In genomic region chr17:48483004-48483403, GRCh38 we compare ENCODE assay signal across 17 cellular contexts. TPM values are rescaled to one million over a fixed set of nuclear protein-coding genes. Genes with fewer than 3 reads are reported as not detected.
DNase-seq lines count a peak whose midpoint lies in the region; ATAC-seq and TF ChIP-seq lines count a peak whose summit lies in the region.
"Had no signal": no experiment of that assay in that cellular context is flagged by ENCODE, and none has a peak within 500 bp of the region (broad histone marks: within the 10 kb centered on the region; RNA-seq: fewer than 3 reads in every experiment).

No MANE protein-coding gene starts in this region.

- intact Hi-C loops in Panc1 (cut with micrococcal nuclease; ENCODE audit: unreplicated experiment) = no loop called here
- intact Hi-C loops in dendritic cell treated with granulocyte-macrophage colony-stimulating factor and Interleukin-4, amounts not matched to agents 40 ng/mL and 50 ng/mL, for 4 days (cut with micrococcal nuclease) = no loop called here

- ATAC-seq in Panc1 = peak; percentile 62
- no peak for ATAC-seq in stimulated activated effector memory CD8-positive, alpha-beta T cell treated with anti-CD3 and anti-CD28 coated beads, Interleukin-12 subunit alpha, Interleukin-12 subunit beta, amount 100 ng/mL, for 72 hours

- no TSS peak for BruUV-seq in Panc1 (replicated peaks; lab: Mats Ljungman, UMichigan)

- H3K36me3 ChIP-seq in Panc1 (ENCODE audit: control insufficient read depth, insufficient read depth, low read length) (no peaks in the 10 kb centered on the region), right atrium auricular region (no peaks in the 10 kb centered on the region)
- H3K36me3 ChIP-seq: gastrocnemius medialis, thyroid gland had no signal

- H3K36me3 Mint-ChIP-seq in activated naive CD4-positive, alpha-beta T cell treated with anti-CD3 and anti-CD28 coated beads, Interleukin-2, amount 50 U/mL, for 24 hours = no peaks in the 10 kb centered on the region
- H3K36me3 Mint-ChIP-seq in dendritic cell treated with granulocyte-macrophage colony-stimulating factor and Interleukin-4, amounts not matched to agents 40 ng/mL and 50 ng/mL, for 4 days (ENCODE audit: low read depth) = no peaks in the 10 kb centered on the region
- H3K36me3 Mint-ChIP-seq in stimulated activated effector memory CD8-positive, alpha-beta T cell treated with anti-CD3 and anti-CD28 coated beads, Interleukin-12 subunit alpha, Interleukin-12 subunit beta, amount 100 ng/mL, for 72 hours = no peaks in the 10 kb centered on the region
- H3K36me3 Mint-ChIP-seq: brain had no signal

- H3K27me3 Mint-ChIP-seq in activated naive CD4-positive, alpha-beta T cell treated with anti-CD3 and anti-CD28 coated beads, Interleukin-2, amount 50 U/mL, for 24 hours = no peaks in the 10 kb centered on the region
- peaks cover 55% of the 10 kb centered on the region for H3K27me3 Mint-ChIP-seq in dendritic cell treated with granulocyte-macrophage colony-stimulating factor and Interleukin-4, amounts not matched to agents 40 ng/mL and 50 ng/mL, for 4 days

- H3K4me3 Mint-ChIP-seq in activated naive CD4-positive, alpha-beta T cell treated with anti-CD3 and anti-CD28 coated beads, Interleukin-2, amount 50 U/mL, for 24 hours = no peak overlapping the region
- no peak overlapping the region for H3K4me3 Mint-ChIP-seq in dendritic cell treated with granulocyte-macrophage colony-stimulating factor and Interleukin-4, amounts not matched to agents 40 ng/mL and 50 ng/mL, for 4 days
- H3K4me3 Mint-ChIP-seq in stimulated activated effector memory CD8-positive, alpha-beta T cell treated with anti-CD3 and anti-CD28 coated beads, Interleukin-12 subunit alpha, Interleukin-12 subunit beta, amount 100 ng/mL, for 72 hours = no peak overlapping the region
- H3K4me3 Mint-ChIP-seq: brain had no signal

- H3K4me1 Mint-ChIP-seq in activated naive CD4-positive, alpha-beta T cell treated with anti-CD3 and anti-CD28 coated beads, Interleukin-2, amount 50 U/mL, for 24 hours = peaks cover 15% of the 10 kb centered on the region
- peaks cover 30% of the 10 kb centered on the region for H3K4me1 Mint-ChIP-seq in dendritic cell treated with granulocyte-macrophage colony-stimulating factor and Interleukin-4, amounts not matched to agents 40 ng/mL and 50 ng/mL, for 4 days (ENCODE audit: low read depth)
- peaks cover 27% of the 10 kb centered on the region for H3K4me1 Mint-ChIP-seq in stimulated activated effector memory CD8-positive, alpha-beta T cell treated with anti-CD3 and anti-CD28 coated beads, Interleukin-12 subunit alpha, Interleukin-12 subunit beta, amount 100 ng/mL, for 72 hours

- in situ Hi-C loops in Panc1 (cut with HindIII; ENCODE audit: low pct_unique_long_range_greater_than_20kb, low sequenced_read_pairs) = no loop called here

- TF ChIP-seq CTCF in Panc1 (IDR thresholded peaks at IDR 0.05) = no peak
- no peak for TF ChIP-seq CTCF in right atrium auricular region (IDR thresholded peaks at IDR 0.05)

- CTCF ChIA-PET in Panc1 (lab: Charles Lee) = interaction anchor here (0.6 to 1.1 kb wide), 2 partner anchors 10 to 224 kb away, joined by 3 to 6 read pairs; no protein-coding TSS in a partner anchor

- H3K27me3 ChIP-seq in Panc1 (ENCODE audit: control insufficient read depth, insufficient read depth, low read length) (no peaks in the 10 kb centered on the region), right atrium auricular region (no peaks in the 10 kb centered on the region)
- H3K27me3 ChIP-seq: thyroid gland had no signal

- H3K4me1 ChIP-seq in Panc1 (ENCODE audit: control insufficient read depth, insufficient read depth, low read length) (peaks cover 26% of the 10 kb centered on the region), right atrium auricular region (no peaks in the 10 kb centered on the region)
- H3K4me1 ChIP-seq: gastrocnemius medialis, thyroid gland had no signal

- H3K4me3 ChIP-seq in Panc1 (ENCODE audit: low read depth in 2 of 2, low read length in 2 of 2) (no peak overlapping the region), right atrium auricular region (no peak overlapping the region)
- H3K4me3 ChIP-seq: gastrocnemius medialis, mucosa of descending colon, thyroid gland had no signal

- H3K27ac ChIP-seq in Panc1 (ENCODE audit: low read length) = peak overlapping the region; percentile 45
- H3K27ac ChIP-seq in right atrium auricular region = no peak overlapping the region
- H3K27ac ChIP-seq: gastrocnemius medialis, thyroid gland had no signal

- H3K27ac Mint-ChIP-seq in activated naive CD4-positive, alpha-beta T cell treated with anti-CD3 and anti-CD28 coated beads, Interleukin-2, amount 50 U/mL, for 24 hours = peak overlapping the region; percentile 41
- H3K27ac Mint-ChIP-seq in dendritic cell treated with granulocyte-macrophage colony-stimulating factor and Interleukin-4, amounts not matched to agents 40 ng/mL and 50 ng/mL, for 4 days = peak overlapping the region; percentile 50
- H3K27ac Mint-ChIP-seq in stimulated activated effector memory CD8-positive, alpha-beta T cell treated with anti-CD3 and anti-CD28 coated beads, Interleukin-12 subunit alpha, Interleukin-12 subunit beta, amount 100 ng/mL, for 72 hours = peak overlapping the region; percentile 60

- H3K9me3 ChIP-seq in Panc1 (ENCODE audit: control insufficient read depth, insufficient read depth, low read depth, low read length) (no peaks in the 10 kb centered on the region), right atrium auricular region (no peaks in the 10 kb centered on the region)
- H3K9me3 ChIP-seq: gastrocnemius medialis, mucosa of descending colon, thyroid gland had no signal

- no peaks in the 10 kb centered on the region for H3K9me3 Mint-ChIP-seq in activated naive CD4-positive, alpha-beta T cell treated with anti-CD3 and anti-CD28 coated beads, Interleukin-2, amount 50 U/mL, for 24 hours
- no peaks in the 10 kb centered on the region for H3K9me3 Mint-ChIP-seq in dendritic cell treated with granulocyte-macrophage colony-stimulating factor and Interleukin-4, amounts not matched to agents 40 ng/mL and 50 ng/mL, for 4 days
- no peaks in the 10 kb centered on the region for H3K9me3 Mint-ChIP-seq in stimulated activated effector memory CD8-positive, alpha-beta T cell treated with anti-CD3 and anti-CD28 coated beads, Interleukin-12 subunit alpha, Interleukin-12 subunit beta, amount 100 ng/mL, for 72 hours
- H3K9me3 Mint-ChIP-seq: brain had no signal

- no peak for DNase-seq in activated naive CD4-positive, alpha-beta T cell (lab: John Stamatoyannopoulos, UW)
- DNase-seq in Panc1 (ENCODE audit: low read depth, low spot score) (no peak), SKM-1 treated with dmso at 0.1 percent for 144 hours (lab: John Stamatoyannopoulos, UW; ENCODE audit: unreplicated experiment) (no peak), right atrium auricular region (ENCODE audit: low spot score) (no peak), 8988T (no peak)
- no peak for DNase-seq in stimulated activated effector memory CD8-positive, alpha-beta T cell treated with anti-CD3 and anti-CD28 coated beads, Interleukin-12 subunit alpha, Interleukin-12 subunit beta, amount 100 ng/mL, for 72 hours (ENCODE audit: low spot score in 2 of 2)
- DNase-seq: DMS153; effector CD8-positive, alpha-beta T cell; gastrocnemius medialis; NCI-H187; NCI-H748 treated with DMSO at 0.1 percent for 48 hours; posterior cingulate gyrus had no signal

- POLR2A ChIA-PET in Panc1 (lab: Charles Lee) = interaction anchor here (0.5 kb wide), 1 partner anchor 80 kb away, joined by 4 read pairs; no protein-coding TSS in a partner anchor

RNA-seq across cellular contexts. Expression of gene HOXB1, which starts 47.8 kb away (rescaled TPM):
- not detected for total RNA-seq in Panc1 (2021; ENCODE audit: unreplicated experiment)
- not detected for polyA plus RNA-seq in Panc1 (2012; ENCODE audit: insufficient read length)
- not detected for total RNA-seq in right atrium auricular region
- total RNA-seq: gastrocnemius medialis, mucosa of descending colon, thyroid gland had no signal

RNA-seq across cellular contexts. Expression of gene SKAP1, which starts 53.0 kb away (rescaled TPM):
- 0.90 TPM for total RNA-seq in Panc1 (2021; ENCODE audit: unreplicated experiment)
- polyA plus RNA-seq in Panc1 (2012; ENCODE audit: insufficient read length) = 1.4 TPM
- not detected for total RNA-seq in right atrium auricular region
- total RNA-seq: gastrocnemius medialis had no signal
